1 cellular context compared by ENCODE assay signal in the genomic region with DNA sequence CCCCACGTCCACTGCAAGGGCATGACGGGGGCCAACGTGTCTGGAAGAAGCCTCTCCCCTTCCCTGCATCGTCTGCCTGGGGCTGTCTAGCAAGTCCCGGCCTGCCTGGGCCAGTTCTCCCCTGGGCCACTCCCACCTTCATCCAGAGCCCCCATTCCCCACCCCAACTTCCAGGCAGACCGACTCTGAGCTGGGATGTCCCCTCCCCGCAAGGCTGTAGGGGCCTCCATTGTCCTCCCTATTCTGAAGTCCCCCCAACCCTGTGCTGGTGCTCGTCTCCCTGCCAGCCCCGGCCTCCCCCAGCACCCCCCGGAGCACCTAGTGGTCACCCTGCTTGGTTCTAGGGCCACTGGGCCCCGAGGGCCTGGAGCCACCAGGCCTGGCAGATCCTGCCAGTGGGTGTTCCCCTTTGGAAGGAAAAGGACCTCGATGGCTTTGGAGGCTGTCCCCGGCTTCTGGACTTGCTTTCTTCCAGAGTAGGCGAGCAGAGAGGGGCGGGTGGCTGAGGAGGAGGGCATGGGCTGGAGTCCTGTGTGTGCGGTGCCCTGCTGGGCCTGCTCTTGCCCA.
TF ChIP-seq lines count a peak whose summit lies in the region.

No MANE protein-coding gene starts in this region.

TF ChIP-seq in H1, 55 proteins besides CTCF, POLR2A, EP300 and RAD21:
- no peak for TF ChIP-seq TBP (IDR thresholded peaks at IDR 0.05; ENCODE audit: low read depth, low read length)
- no peak for TF ChIP-seq SUZ12 (IDR thresholded peaks at IDR 0.05; ENCODE audit: low read length)
- TF ChIP-seq NRF1 (IDR thresholded peaks at IDR 0.05; ENCODE audit: low read depth, low read length) = no peak
- no peak for TF ChIP-seq CTBP2 (IDR thresholded peaks at IDR 0.05; ENCODE audit: borderline replicate concordance, insufficient read depth, insufficient read length, low read length)
- TF ChIP-seq KDM4A (IDR thresholded peaks at IDR 0.05; ENCODE audit: low read depth, low read length, severe bottlenecking) = no peak
- TF ChIP-seq TAF1 (IDR thresholded peaks at IDR 0.05; ENCODE audit: low read depth, low read length) = no peak
- no peak for TF ChIP-seq CBX8 (IDR thresholded peaks at IDR 0.05; ENCODE audit: borderline replicate concordance, low read depth, low read length)
- TF ChIP-seq EGR1 (IDR thresholded peaks at IDR 0.05; ENCODE audit: borderline replicate concordance, low read depth, low read length) = no peak
- TF ChIP-seq, protein P1, sequence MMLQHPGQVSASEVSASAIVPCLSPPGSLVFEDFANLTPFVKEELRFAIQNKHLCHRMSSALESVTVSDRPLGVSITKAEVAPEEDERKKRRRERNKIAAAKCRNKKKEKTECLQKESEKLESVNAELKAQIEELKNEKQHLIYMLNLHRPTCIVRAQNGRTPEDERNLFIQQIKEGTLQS (IDR thresholded peaks at IDR 0.05; ENCODE audit: insufficient read depth, low read depth, low read length) = no peak
- no peak for TF ChIP-seq SP1 (IDR thresholded peaks at IDR 0.05; ENCODE audit: low read depth, low read length)
- no peak for TF ChIP-seq YY1 (IDR thresholded peaks at IDR 0.05; ENCODE audit: low read depth, low read length)
- TF ChIP-seq ASH2L (IDR thresholded peaks at IDR 0.05; ENCODE audit: low read length) = no peak
- TF ChIP-seq CREB1 (IDR thresholded peaks at IDR 0.05) = no peak
- TF ChIP-seq SAP30 (IDR thresholded peaks at IDR 0.05; ENCODE audit: insufficient read depth, insufficient replicate concordance, low read length) = no peak
- TF ChIP-seq RBBP5 (IDR thresholded peaks at IDR 0.05; ENCODE audit: borderline replicate concordance, low read depth, low read length) = no peak
- no peak for TF ChIP-seq JUN (IDR thresholded peaks at IDR 0.05; ENCODE audit: low read depth, low read length)
- no peak for TF ChIP-seq SRF (IDR thresholded peaks at IDR 0.05; ENCODE audit: low read depth, low read length)
TF ChIP-seq in H1: peak in this region for 0.
